ENCODE assay signal across 21 cellular contexts in the genomic region with DNA sequence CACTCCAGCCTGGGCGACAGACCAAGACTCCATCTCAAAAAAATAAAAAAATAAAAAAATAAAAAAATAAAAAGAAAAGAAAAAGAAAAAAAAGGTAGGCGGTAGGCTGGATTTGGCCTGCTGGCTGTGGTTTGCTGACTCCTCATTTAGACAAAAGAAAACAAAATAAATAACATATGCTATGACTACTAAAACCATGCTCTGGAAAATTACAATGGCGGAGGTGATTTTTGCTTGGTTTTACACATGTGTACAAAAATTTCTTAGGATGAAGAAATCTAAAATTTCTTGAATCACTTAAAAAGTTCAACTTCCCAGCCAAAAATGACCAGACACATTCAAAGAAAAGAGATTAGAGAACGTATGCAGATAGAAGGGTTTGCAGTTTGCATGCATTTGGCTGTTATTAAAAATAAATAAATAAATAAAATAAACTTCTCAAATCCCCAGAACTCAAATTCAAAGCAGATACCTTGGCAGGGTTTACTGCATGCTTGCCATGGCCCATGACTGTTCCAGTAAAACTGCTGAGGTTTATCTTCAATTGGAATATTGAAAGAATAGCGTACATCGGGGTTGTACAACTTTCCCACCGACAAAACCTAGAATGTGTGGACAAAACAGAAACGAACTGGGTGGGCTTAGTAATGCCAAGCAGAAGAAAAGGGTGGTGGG.
A peak's percentile ranks its signal among the peaks of the same experiment; 100 is the strongest.
DNase-seq lines count a peak whose midpoint lies in the region; ATAC-seq and TF ChIP-seq lines count a peak whose summit lies in the region.
"Had no signal": no experiment of that assay in that cellular context is flagged by ENCODE, and none has a peak within 500 bp of the region (broad histone marks: within the 10 kb centered on the region; RNA-seq: fewer than 3 reads in every experiment).

No MANE protein-coding gene starts in this region.

- peak overlapping the region; percentile 48 for H3K27ac Mint-ChIP-seq in progenitor cell of endocrine pancreas
- H3K27ac Mint-ChIP-seq in type B pancreatic cell = no peak overlapping the region
- no peak overlapping the region for H3K27ac Mint-ChIP-seq in stimulated activated naive B cell treated with anti-CD40 and anti-IgM and Interleukin-4, amounts not matched to agents 10 μg/mL and 1 μg/mL and 100 μg/mL, for 72 hours
- H3K27ac Mint-ChIP-seq: CD4-positive, CD25-positive, alpha-beta regulatory T cell; CD8-positive, alpha-beta memory T cell; H9; IgD-negative memory B cell had no signal

- no peak for ATAC-seq in stimulated activated naive B cell treated with anti-CD40 and anti-IgM and Interleukin-4, amounts not matched to agents 10 μg/mL and 1 μg/mL and 100 μg/mL, for 72 hours (replicated peaks)
- ATAC-seq: HepG2 had no signal

- BruUV-seq in A673 (replicated peaks; lab: Mats Ljungman, UMichigan) = no TSS peak

- in situ Hi-C loops in astrocyte of the cerebellum (cut with HindIII; ENCODE audit: low sequenced_read_pairs) = no loop called here

- H3K9me3 Mint-ChIP-seq in progenitor cell of endocrine pancreas (ENCODE audit: low read depth) = peaks cover 4% of the 10 kb centered on the region
- H3K9me3 Mint-ChIP-seq in type B pancreatic cell = peaks cover 9% of the 10 kb centered on the region
- H3K9me3 Mint-ChIP-seq in stimulated activated naive B cell treated with anti-CD40 and anti-IgM and Interleukin-4, amounts not matched to agents 10 μg/mL and 1 μg/mL and 100 μg/mL, for 72 hours = peaks cover 0 to 5% of the 10 kb centered on the region in 2 donors

- no peak overlapping the region for H3K27ac ChIP-seq in A673 (ENCODE audit: low read depth, low read length, poor library complexity, severe bottlenecking)

- H3K27me3 Mint-ChIP-seq in progenitor cell of endocrine pancreas (no peaks in the 10 kb centered on the region), type B pancreatic cell (no peaks in the 10 kb centered on the region)
- no peaks in the 10 kb centered on the region for H3K27me3 Mint-ChIP-seq in stimulated activated naive B cell treated with anti-CD40 and anti-IgM and Interleukin-4, amounts not matched to agents 10 μg/mL and 1 μg/mL and 100 μg/mL, for 72 hours
- H3K27me3 Mint-ChIP-seq: CD4-positive, CD25-positive, alpha-beta regulatory T cell; CD8-positive, alpha-beta memory T cell; IgD-negative memory B cell had no signal

- H3K4me1 ChIP-seq in A673 (ENCODE audit: insufficient read depth, low read length, poor library complexity, severe bottlenecking) = no peaks in the 10 kb centered on the region
- H3K4me1 ChIP-seq: BE2C had no signal

- no peak for TF ChIP-seq CTCF in astrocyte of the cerebellum (IDR thresholded peaks at IDR 0.05; ENCODE audit: low read depth, low read length, missing control alignments)
- no peak for TF ChIP-seq CTCF in progenitor cell of endocrine pancreas (IDR thresholded peaks at IDR 0.05; ENCODE audit: unreplicated experiment)
- TF ChIP-seq CTCF in type B pancreatic cell (conservative IDR thresholded peaks at IDR 0.05) = no peak
- no peak for TF ChIP-seq CTCF in A673 (conservative IDR thresholded peaks at IDR 0.05; ENCODE audit: low read depth, low read length)

- CTCF ChIA-PET in A673 (lab: Charles Lee) = no interaction called here

- intact Hi-C loops in posterior cingulate gyrus (cut with DNase I) = no loop called here
- intact Hi-C loops in A673 (cut with micrococcal nuclease; ENCODE audit: unreplicated experiment) = no loop called here

- H3K4me1 Mint-ChIP-seq in progenitor cell of endocrine pancreas (ENCODE audit: low read depth) = no peaks in the 10 kb centered on the region
- H3K4me1 Mint-ChIP-seq in type B pancreatic cell (ENCODE audit: unreplicated experiment) = no peaks in the 10 kb centered on the region
- no peaks in the 10 kb centered on the region for H3K4me1 Mint-ChIP-seq in stimulated activated naive B cell treated with anti-CD40 and anti-IgM and Interleukin-4, amounts not matched to agents 10 μg/mL and 1 μg/mL and 100 μg/mL, for 72 hours
- H3K4me1 Mint-ChIP-seq: CD4-positive, CD25-positive, alpha-beta regulatory T cell; CD8-positive, alpha-beta memory T cell; IgD-negative memory B cell had no signal

- peaks cover 58% of the 10 kb centered on the region for H3K36me3 Mint-ChIP-seq in progenitor cell of endocrine pancreas (ENCODE audit: insufficient read depth)
- H3K36me3 Mint-ChIP-seq in type B pancreatic cell = peaks cover 42% of the 10 kb centered on the region
- no peaks in the 10 kb centered on the region for H3K36me3 Mint-ChIP-seq in stimulated activated naive B cell treated with anti-CD40 and anti-IgM and Interleukin-4, amounts not matched to agents 10 μg/mL and 1 μg/mL and 100 μg/mL, for 72 hours
- H3K36me3 Mint-ChIP-seq: CD4-positive, CD25-positive, alpha-beta regulatory T cell; IgD-negative memory B cell had no signal

- no peaks in the 10 kb centered on the region for H3K36me3 ChIP-seq in A673 (ENCODE audit: insufficient read depth, low read length, poor library complexity, severe bottlenecking)

- DNase-seq in GM03348 (ENCODE audit: low spot score) = peak; percentile 11
- peak; percentile 51 for DNase-seq in astrocyte of the cerebellum (ENCODE audit: low read depth)
- peak; percentile 54 for DNase-seq in fibroblast of gingiva (ENCODE audit: low read depth)
- DNase-seq in progenitor cell of endocrine pancreas (ENCODE audit: low spot score, unreplicated experiment) = no peak
- no peak for DNase-seq in posterior cingulate gyrus
- DNase-seq in type B pancreatic cell (ENCODE audit: extremely low spot score, unreplicated experiment) = no peak
- no peak for DNase-seq in stimulated activated naive B cell treated with anti-CD40 and anti-IgM and Interleukin-4, amounts not matched to agents 10 μg/mL and 1 μg/mL and 100 μg/mL, for 72 hours
- no peak for DNase-seq in A673 (ENCODE audit: low spot score)
- DNase-seq: BE2C; C1 segment of cervical spinal cord; CD4-positive, CD25-positive, alpha-beta regulatory T cell; CD8-positive, alpha-beta memory T cell; COR-L47; DMS 273 treated with DMSO at 0.1 percent for 48 hours; DMS53; DND-41; EL; H9; KBM-7 had no signal

- H3K9me3 ChIP-seq in A673 (ENCODE audit: low read depth, low read length, poor library complexity, severe bottlenecking) = no peaks in the 10 kb centered on the region
- H3K9me3 ChIP-seq: BE2C had no signal

- no peak overlapping the region for H3K4me3 Mint-ChIP-seq in progenitor cell of endocrine pancreas (ENCODE audit: low read depth)
- no peak overlapping the region for H3K4me3 Mint-ChIP-seq in type B pancreatic cell
- H3K4me3 Mint-ChIP-seq in stimulated activated naive B cell treated with anti-CD40 and anti-IgM and Interleukin-4, amounts not matched to agents 10 μg/mL and 1 μg/mL and 100 μg/mL, for 72 hours = no peak overlapping the region
- H3K4me3 Mint-ChIP-seq: CD4-positive, CD25-positive, alpha-beta regulatory T cell; CD8-positive, alpha-beta memory T cell; H9; IgD-negative memory B cell had no signal

- no peaks in the 10 kb centered on the region for H3K27me3 ChIP-seq in A673 (replicated peaks; ENCODE audit: insufficient read depth, low read depth, low read length, poor library complexity)
- H3K27me3 ChIP-seq: BE2C had no signal

- no peak overlapping the region for H3K4me3 ChIP-seq in astrocyte of the cerebellum (ENCODE audit: low read depth, low read length)
- no peak overlapping the region for H3K4me3 ChIP-seq in A673 (ENCODE audit: low read depth, low read length, poor library complexity, severe bottlenecking)

- POLR2A ChIA-PET in A673 (lab: Charles Lee; ENCODE audit: low non-redundant PET) = no interaction called here

Comparison
In these comparisons a context has a peak if more than half of its experiments do, and no peak if none do; other contexts are left out.
1. DNase-seq: peak in GM03348 (single experiment), astrocyte of the cerebellum (single experiment) and fibroblast of gingiva (single experiment); none in progenitor cell of endocrine pancreas (single experiment), posterior cingulate gyrus (0 of 10), type B pancreatic cell (single experiment), stimulated activated naive B cell treated with anti-CD40 and anti-IgM and Interleukin-4, amounts not matched to agents 10 μg/mL and 1 μg/mL and 100 μg/mL, for 72 hours (single experiment) and A673 (single experiment).